ENCODE assay signal across 8 cellular contexts in genomic region chr7:37916673-37917660, GRCh38. TPM values are rescaled to one million over a fixed set of nuclear protein-coding genes. Genes with fewer than 3 reads are reported as not detected.
DNase-seq lines count a peak whose midpoint lies in the region; ATAC-seq and TF ChIP-seq lines count a peak whose summit lies in the region.

Gene SFRP4, minus strand, starts transcription at chr7:37916817. Its CDS starts 280 bp downstream, at chr7:37916537.

- no peaks in the 10 kb centered on the region for H3K9me3 ChIP-seq in hepatocyte (ENCODE audit: low read depth)

- peak; percentile 43 for ATAC-seq in HG02840 (IDR thresholded peaks at IDR 0.05; ENCODE audit: low FRiP score, unreplicated experiment)
- ATAC-seq in HG03108 (IDR thresholded peaks at IDR 0.05; ENCODE audit: unreplicated experiment) = no peak

- H3K36me3 ChIP-seq in hepatocyte (replicated peaks; ENCODE audit: insufficient read depth, low read depth) = no peaks in the 10 kb centered on the region

- no peaks in the 10 kb centered on the region for H4K20me1 ChIP-seq in hepatocyte (ENCODE audit: insufficient read depth, poor library complexity, severe bottlenecking)

- no peaks in the 10 kb centered on the region for H3K9me2 ChIP-seq in hepatocyte (replicated peaks; ENCODE audit: insufficient read depth)

- TF ChIP-seq CTCF in astrocyte of the spinal cord (IDR thresholded peaks at IDR 0.05; ENCODE audit: low read depth, low read length) (peak; percentile 63), hepatocyte (IDR thresholded peaks at IDR 0.05; ENCODE audit: poor library complexity) (peak; percentile 67)

- H3K27ac ChIP-seq in hepatocyte = peak within 1 kb of the TSS; percentile 74

- H3K4me2 ChIP-seq in hepatocyte = peak within 1 kb of the TSS; percentile 89

- H2AFZ ChIP-seq in hepatocyte = peak within 1 kb of the TSS; percentile 38

- in situ Hi-C loops in astrocyte of the spinal cord (cut with HindIII; ENCODE audit: low sequenced_read_pairs) = loop anchor here (25.0 kb wide), 1 partner anchor 295 kb away; no protein-coding TSS in a partner anchor

- H3K4me1 ChIP-seq in hepatocyte (ENCODE audit: insufficient read depth) = no peaks in the 10 kb centered on the region

- 2% methylated on average over 30 of the region's 46 CpGs for WGBS in hepatocyte (ENCODE audit: low lambda C conversion rate, missing lambda C conversion rate)

- DNase-seq in SIG-M5 treated with dmso at 0.1 percent for 504 hours (lab: John Stamatoyannopoulos, UW; ENCODE audit: unreplicated experiment) (peak; percentile 56), SIG-M5 (lab: John Stamatoyannopoulos, UW) (no peak), NCI-H524 treated with DMSO at 0.1 percent for 48 hours (lab: John Stamatoyannopoulos, UW) (peak; percentile 8), astrocyte of the spinal cord (ENCODE audit: low read depth, low spot score) (peak; percentile 88), hepatocyte (ENCODE audit: low spot score) (peak; percentile 76), putamen (ENCODE audit: low spot score) (peak; percentile 61)

- H3K79me2 ChIP-seq in hepatocyte = no peaks in the 10 kb centered on the region

- H3K4me3 ChIP-seq in astrocyte of the spinal cord (ENCODE audit: low read depth, low read length) (peak within 1 kb of the TSS; percentile 60), hepatocyte (peak within 1 kb of the TSS; percentile 24)

- H3K27me3 ChIP-seq in hepatocyte = peaks cover 58% of the 10 kb centered on the region

RNA-seq across cellular contexts. Expression of gene SFRP4, which starts in this region (rescaled TPM):
- total RNA-seq in hepatocyte = 1.1 and 1.8 TPM in 2 replicates
- polyA plus RNA-seq in hepatocyte = 1.2 and 1.3 TPM in 2 replicates
